ENCODE assay signal across 8 cellular contexts in the genomic region with DNA sequence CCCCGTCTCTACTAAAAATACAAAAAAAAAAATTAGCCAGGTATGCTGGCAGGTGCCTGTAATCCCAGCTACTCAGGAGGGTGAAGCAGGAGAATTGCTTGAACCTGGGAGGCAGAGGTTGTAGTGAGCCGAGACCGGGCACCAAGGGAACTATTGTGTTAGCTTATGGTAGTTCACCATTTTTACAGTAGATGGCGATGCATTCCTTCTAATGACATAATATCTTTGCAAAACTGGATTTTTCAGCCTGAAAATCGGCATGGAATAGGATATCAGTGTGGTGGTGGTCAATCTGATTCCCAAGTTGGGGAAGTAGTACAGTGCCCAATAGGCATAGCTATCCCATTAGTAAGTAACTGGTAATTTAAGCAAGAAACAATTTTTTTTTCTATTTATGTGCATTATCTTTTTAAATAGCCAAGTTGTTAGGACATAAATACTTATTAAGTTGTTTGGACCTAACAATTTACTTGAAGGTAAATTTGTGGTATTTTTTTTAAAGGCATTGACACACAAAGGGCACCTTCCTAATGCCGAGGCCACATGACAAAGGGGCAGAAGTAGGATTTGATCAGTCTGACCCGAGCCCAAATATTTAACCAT. TPM values are rescaled to one million over a fixed set of nuclear protein-coding genes. Genes with fewer than 3 reads are reported as not detected.
DNase-seq lines count a peak whose midpoint lies in the region; TF ChIP-seq lines count a peak whose summit lies in the region.

No MANE protein-coding gene starts in this region.

- H3K4me3 ChIP-seq in H7 (ENCODE audit: insufficient read depth, low read depth, low read length) (no peak overlapping the region), astrocyte of the spinal cord (ENCODE audit: low read depth, low read length) (no peak overlapping the region), stomach (no peak overlapping the region)

- no peak for TF ChIP-seq POLR2A in stomach (IDR thresholded peaks at IDR 0.05)

- H3K9me3 ChIP-seq in stomach = no peaks in the 10 kb centered on the region

- H3K9me3 Mint-ChIP-seq in activated T-helper 2 cell treated with anti-CD3 and anti-CD28 coated beads, Interferon-gamma antibody, Interleukin-2, Interleukin-4, amounts not matched to agents 10 μg/mL and 5 μg/mL and 100 μg/mL, durations not matched to agents 14 hours and 24 hours and 36 hours = no peaks in the 10 kb centered on the region

- H3K36me3 Mint-ChIP-seq in activated T-helper 2 cell treated with anti-CD3 and anti-CD28 coated beads, Interferon-gamma antibody, Interleukin-2, Interleukin-4, amounts not matched to agents 10 μg/mL and 5 μg/mL and 100 μg/mL, durations not matched to agents 14 hours and 24 hours and 36 hours (ENCODE audit: low read depth) = no peaks in the 10 kb centered on the region

- TF ChIP-seq EP300 in stomach (IDR thresholded peaks at IDR 0.05) = no peak

- peaks cover 14% of the 10 kb centered on the region for H3K4me1 Mint-ChIP-seq in activated T-helper 2 cell treated with anti-CD3 and anti-CD28 coated beads, Interferon-gamma antibody, Interleukin-2, Interleukin-4, amounts not matched to agents 10 μg/mL and 5 μg/mL and 100 μg/mL, durations not matched to agents 14 hours and 24 hours and 36 hours (ENCODE audit: low read depth)

- no peak overlapping the region for H3K27ac ChIP-seq in stomach

- H3K4me3 Mint-ChIP-seq in activated T-helper 2 cell treated with anti-CD3 and anti-CD28 coated beads, Interferon-gamma antibody, Interleukin-2, Interleukin-4, amounts not matched to agents 10 μg/mL and 5 μg/mL and 100 μg/mL, durations not matched to agents 14 hours and 24 hours and 36 hours (ENCODE audit: low read depth) = no peak overlapping the region

- 7 to 16% (median 11%) methylated on average over 7 of the region's 7 CpGs for WGBS in stomach, 5 donors

- H3K27me3 Mint-ChIP-seq in activated T-helper 2 cell treated with anti-CD3 and anti-CD28 coated beads, Interferon-gamma antibody, Interleukin-2, Interleukin-4, amounts not matched to agents 10 μg/mL and 5 μg/mL and 100 μg/mL, durations not matched to agents 14 hours and 24 hours and 36 hours (ENCODE audit: low read depth) = no peaks in the 10 kb centered on the region

- DNase-seq in DMS53 (lab: John Stamatoyannopoulos, UW) = peak; percentile 90
- DNase-seq in H7 = peak; percentile 59
- peak; percentile 25 to 75 for DNase-seq in NCI-H446 (lab: John Stamatoyannopoulos, UW)
- DNase-seq in astrocyte of the spinal cord (ENCODE audit: low read depth, low spot score) = peak; percentile 64
- DNase-seq in inferior parietal cortex (ENCODE audit: extremely low spot score) = peak; percentile 89
- DNase-seq in stomach = peak; percentile 46
- DNase-seq in stimulated activated CD8-positive, alpha-beta memory T cell treated with anti-CD3 and anti-CD28 coated beads, Interleukin-4, amount 100 ng/mL, for 48 hours = no peak
- no peak for DNase-seq in activated T-helper 2 cell treated with anti-CD3 and anti-CD28 coated beads, Interferon-gamma antibody, Interleukin-2, Interleukin-4, amounts not matched to agents 10 μg/mL and 5 μg/mL and 100 μg/mL, durations not matched to agents 14 hours and 24 hours and 36 hours (ENCODE audit: low spot score)

- peak; percentile 59 for TF ChIP-seq CTCF in astrocyte of the spinal cord (IDR thresholded peaks at IDR 0.05; ENCODE audit: low read depth, low read length)
- TF ChIP-seq CTCF in stomach (IDR thresholded peaks at IDR 0.05) = peak in 6 of 7 experiments; percentile 37 to 96 (median 78)

- no peaks in the 10 kb centered on the region for H3K27me3 ChIP-seq in H7 (ENCODE audit: control insufficient read depth, insufficient read depth, low read length)
- H3K27me3 ChIP-seq in stomach = peaks cover 0 to 13% (median 0%) of the 10 kb centered on the region in 3 donors

- H3K27ac Mint-ChIP-seq in activated T-helper 2 cell treated with anti-CD3 and anti-CD28 coated beads, Interferon-gamma antibody, Interleukin-2, Interleukin-4, amounts not matched to agents 10 μg/mL and 5 μg/mL and 100 μg/mL, durations not matched to agents 14 hours and 24 hours and 36 hours = no peak overlapping the region

- intact Hi-C loops in stomach (cut with DNase I; ENCODE audit: low total_unique reads) = no loop called here
- intact Hi-C loops in activated T-helper 2 cell treated with anti-CD3 and anti-CD28 coated beads, Interferon-gamma antibody, Interleukin-2, Interleukin-4, amounts not matched to agents 10 μg/mL and 5 μg/mL and 100 μg/mL, durations not matched to agents 14 hours and 24 hours and 36 hours (cut with micrococcal nuclease) = loop anchor here (1.0 to 10.0 kb wide), 4 partner anchors 17 to 457 kb away; no protein-coding TSS in a partner anchor

- H3K4me1 ChIP-seq in stomach = peaks cover 0 to 14% (median 11%) of the 10 kb centered on the region in 4 donors

- no peaks in the 10 kb centered on the region for H3K36me3 ChIP-seq in H7 (replicated peaks; ENCODE audit: control insufficient read depth, insufficient read depth, low read length)
- no peaks in the 10 kb centered on the region for H3K36me3 ChIP-seq in stomach

- in situ Hi-C loops in astrocyte of the spinal cord (cut with HindIII; ENCODE audit: low sequenced_read_pairs) = no loop called here

RNA-seq across cellular contexts. Expression of a gene that starts 17.6 kb away (rescaled TPM):
- total RNA-seq in H7 (2014; rRNA removed; shearing (Covaris generic)) = 27.2 and 45.7 TPM in 2 replicates
- total RNA-seq in stomach = 100 to 1,000 TPM in 2 of 5 donors, 10 to 100 TPM in 3; 45.5 to 188 (median 94.4) TPM
- 10 to 100 TPM; 32.7 to 72.3 (median 59.7) TPM for polyA plus RNA-seq in stomach
- total RNA-seq in activated T-helper 2 cell treated with anti-CD3 and anti-CD28 coated beads, Interferon-gamma antibody, Interleukin-2, Interleukin-4, amounts not matched to agents 10 μg/mL and 5 μg/mL and 100 μg/mL, durations not matched to agents 14 hours and 24 hours and 36 hours = 108 and 112 TPM in 2 replicates

RNA-seq across cellular contexts. Expression of a gene that starts 28.3 kb away (rescaled TPM):
- 26.0 and 31.3 TPM in 2 replicates for total RNA-seq in H7 (2014; rRNA removed; shearing (Covaris generic))
- 10 to 100 TPM in 1 of 5 donors, 1 to 10 TPM in 2, under 1 TPM in 1, not detected in 1; 0.45 to 38.2 (median 2.3) TPM for total RNA-seq in stomach
- polyA plus RNA-seq in stomach = 10 to 100 TPM in 2 of 3 donors, 1 to 10 TPM in 1; 8.1 to 25.8 (median 14.2) TPM
- 406 and 416 TPM in 2 replicates for total RNA-seq in activated T-helper 2 cell treated with anti-CD3 and anti-CD28 coated beads, Interferon-gamma antibody, Interleukin-2, Interleukin-4, amounts not matched to agents 10 μg/mL and 5 μg/mL and 100 μg/mL, durations not matched to agents 14 hours and 24 hours and 36 hours

RNA-seq across cellular contexts. Expression of a gene that starts 49.2 kb away (rescaled TPM):
- total RNA-seq in H7 (2014; rRNA removed; shearing (Covaris generic)) = 39.5 TPM in 2 replicates
- total RNA-seq in stomach = 10 to 100 TPM; 10.3 to 21.5 (median 12.5) TPM
- 10 to 100 TPM in 2 of 3 donors, 1 to 10 TPM in 1; 7.8 to 12.8 (median 11.7) TPM for polyA plus RNA-seq in stomach
- 46.9 and 52.4 TPM in 2 replicates for total RNA-seq in activated T-helper 2 cell treated with anti-CD3 and anti-CD28 coated beads, Interferon-gamma antibody, Interleukin-2, Interleukin-4, amounts not matched to agents 10 μg/mL and 5 μg/mL and 100 μg/mL, durations not matched to agents 14 hours and 24 hours and 36 hours

Comparison
In these comparisons a context has a peak if more than half of its experiments do, and no peak if none do; other contexts are left out.
1. DNase-seq: peak in DMS53 (single experiment), H7 (single experiment), NCI-H446 (2 of 2), astrocyte of the spinal cord (single experiment), inferior parietal cortex (single experiment) and stomach (single experiment); none in stimulated activated CD8-positive, alpha-beta memory T cell treated with anti-CD3 and anti-CD28 coated beads, Interleukin-4, amount 100 ng/mL, for 48 hours (single experiment) and activated T-helper 2 cell treated with anti-CD3 and anti-CD28 coated beads, Interferon-gamma antibody, Interleukin-2, Interleukin-4, amounts not matched to agents 10 μg/mL and 5 μg/mL and 100 μg/mL, durations not matched to agents 14 hours and 24 hours and 36 hours (single experiment).
2. RNA of a gene that starts 28.3 kb away (total RNA-seq): 406 to 416 TPM in activated T-helper 2 cell treated with anti-CD3 and anti-CD28 coated beads, Interferon-gamma antibody, Interleukin-2, Interleukin-4, amounts not matched to agents 10 μg/mL and 5 μg/mL and 100 μg/mL, durations not matched to agents 14 hours and 24 hours and 36 hours; 26.0 to 31.3 TPM in H7 and 0.45 to 38.2 TPM in stomach; every median in the first group is over 10 times any median in the second.